8 cellular contexts compared by ENCODE assay signal in the genomic region with DNA sequence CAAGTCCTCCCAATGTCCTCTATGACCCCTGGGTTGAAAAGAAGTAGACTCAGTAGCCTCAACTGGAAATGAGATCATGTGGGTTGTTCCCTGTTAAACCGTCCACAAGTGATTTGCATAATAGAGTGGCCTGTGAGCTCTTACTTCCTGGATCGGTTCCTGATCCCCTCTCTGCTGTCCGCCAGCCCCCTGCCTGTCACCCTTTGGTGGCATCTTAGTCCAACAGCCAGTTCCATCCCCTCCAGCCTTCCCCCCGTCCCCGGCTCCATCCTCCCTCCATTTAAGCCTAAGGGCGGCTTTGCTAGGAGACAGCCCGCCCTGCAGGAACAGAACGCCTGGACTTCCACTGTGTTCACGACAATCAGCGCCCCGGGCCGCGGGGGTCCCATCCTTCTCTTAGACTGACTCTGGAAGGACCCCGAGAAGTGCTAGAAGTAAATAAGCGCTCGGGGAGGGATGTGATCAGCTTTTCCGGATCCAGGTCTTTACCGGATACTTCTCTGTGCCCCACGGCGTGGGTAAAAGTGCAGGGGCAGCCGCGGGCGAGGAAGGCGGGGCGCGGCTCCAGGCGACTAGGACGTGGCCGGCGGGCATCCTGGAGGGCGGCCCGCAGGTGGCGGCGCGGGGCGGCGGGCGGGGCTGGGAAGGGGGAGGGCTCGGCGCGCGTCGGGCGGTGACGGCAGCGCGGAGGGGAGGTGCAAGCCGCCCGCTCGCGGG. TPM values are rescaled to one million over a fixed set of nuclear protein-coding genes. Genes with fewer than 3 reads are reported as not detected.
DNase-seq lines count a peak whose midpoint lies in the region; ATAC-seq and TF ChIP-seq lines count a peak whose summit lies in the region.

No MANE protein-coding gene starts in this region.

- H3K4me1 Mint-ChIP-seq in endodermal cell (peaks cover 12% of the 10 kb centered on the region), mesothelial cell of epicardium (peaks cover 27% of the 10 kb centered on the region)

- H3K36me3 Mint-ChIP-seq in endodermal cell (ENCODE audit: low read depth) (no peaks in the 10 kb centered on the region), mesothelial cell of epicardium (no peaks in the 10 kb centered on the region)

- H3K27ac Mint-ChIP-seq in endodermal cell (peak overlapping the region; percentile 86), mesothelial cell of epicardium (peak overlapping the region; percentile 86)

- no peaks in the 10 kb centered on the region for H3K36me3 ChIP-seq in endodermal cell (ENCODE audit: control insufficient read depth, insufficient read depth, low read length)

- H3K27me3 Mint-ChIP-seq in endodermal cell (ENCODE audit: insufficient read depth): peaks cover 4% of the 10 kb centered on the region
- H3K27me3 Mint-ChIP-seq in mesothelial cell of epicardium (ENCODE audit: low read depth): no peaks in the 10 kb centered on the region

- TF ChIP-seq CTCF in endodermal cell (conservative IDR thresholded peaks at IDR 0.05): no peak
- no peak for TF ChIP-seq CTCF in mesothelial cell of epicardium (IDR thresholded peaks at IDR 0.05; ENCODE audit: unreplicated experiment)

- H3K9me3 Mint-ChIP-seq in endodermal cell (no peaks in the 10 kb centered on the region), mesothelial cell of epicardium (no peaks in the 10 kb centered on the region)

- no peaks in the 10 kb centered on the region for H3K27me3 ChIP-seq in endodermal cell (ENCODE audit: control insufficient read depth, insufficient read depth, low read length, poor library complexity, severe bottlenecking)

- DNase-seq in ACHN: peak; percentile 73
- peak; percentile 74 for DNase-seq in NCI-H82 (lab: John Stamatoyannopoulos, UW)
- peak; percentile 44 to 52 (median 49) for DNase-seq in activated CD8-positive, alpha-beta memory T cell treated with anti-CD3 and anti-CD28 coated beads for 48 hours (ENCODE audit: low read depth in 2 of 3, low spot score in 2 of 3)
- DNase-seq in endodermal cell: peak; percentile 90
- peak; percentile 43 to 51 for DNase-seq in mesothelial cell of epicardium (ENCODE audit: low spot score in 2 of 2, unreplicated experiment in 2 of 2)
- DNase-seq in stimulated activated CD8-positive, alpha-beta memory T cell treated with anti-CD3 and anti-CD28 coated beads, Interleukin-15, amount 100 ng/mL, for 4 hours (ENCODE audit: low read depth in 2 of 2): peak; percentile 27 to 60

- H3K4me1 ChIP-seq in endodermal cell (ENCODE audit: control insufficient read depth, insufficient read depth, low read length): no peaks in the 10 kb centered on the region

- H3K9me3 ChIP-seq in endodermal cell (ENCODE audit: control insufficient read depth, low read length): no peaks in the 10 kb centered on the region

- peak; percentile 80 for ATAC-seq in GM18517 (IDR thresholded peaks at IDR 0.05; ENCODE audit: unreplicated experiment)
- peak; percentile 67 for ATAC-seq in HG02973 (IDR thresholded peaks at IDR 0.05; ENCODE audit: unreplicated experiment)

- H3K4me3 ChIP-seq in endodermal cell (ENCODE audit: low read length): peak overlapping the region; percentile 81

- H3K4me3 Mint-ChIP-seq in endodermal cell (peak overlapping the region; percentile 78), mesothelial cell of epicardium (peak overlapping the region; percentile 78)

- in situ Hi-C loops in ACHN (cut with HindIII; ENCODE audit: low pct_ligation_motif_present, low pct_unique_long_range_greater_than_20kb, low sequenced_read_pairs): no loop called here

- 2 to 9% methylated on average over 10 to 51 of the region's 51 CpGs for WGBS in endodermal cell (ENCODE audit: insufficient coverage in 1 of 2, insufficient read length in 1 of 2), 2 experiments

- H3K9ac ChIP-seq in endodermal cell (ENCODE audit: extremely low read depth, low read length, poor library complexity, severe bottlenecking): peak overlapping the region; percentile 52

- H3K27ac ChIP-seq in endodermal cell (ENCODE audit: low read depth, low read length): peak overlapping the region; percentile 12

RNA-seq across cellular contexts. Expression of gene ULK4, which starts 51.2 kb away (rescaled TPM):
- total RNA-seq in endodermal cell (10 to 100 TPM; 11.1 to 17.9 TPM), mesothelial cell of epicardium (10.0 to 11.7 TPM (median 10.7 TPM) in 3 replicates)
- 5.8 TPM for polyA plus RNA-seq in endodermal cell (2013, experiment 1 of 2)
- 4.6 TPM for polyA plus RNA-seq in endodermal cell (2013, experiment 2 of 2)

Comparison
In these comparisons a context has a peak if more than half of its experiments do, and no peak if none do; other contexts are left out.
1. Peak in every context shown above with its lines: DNase-seq, ATAC-seq, H3K4me3 ChIP-seq and H3K27ac ChIP-seq.